In the genomic region with DNA sequence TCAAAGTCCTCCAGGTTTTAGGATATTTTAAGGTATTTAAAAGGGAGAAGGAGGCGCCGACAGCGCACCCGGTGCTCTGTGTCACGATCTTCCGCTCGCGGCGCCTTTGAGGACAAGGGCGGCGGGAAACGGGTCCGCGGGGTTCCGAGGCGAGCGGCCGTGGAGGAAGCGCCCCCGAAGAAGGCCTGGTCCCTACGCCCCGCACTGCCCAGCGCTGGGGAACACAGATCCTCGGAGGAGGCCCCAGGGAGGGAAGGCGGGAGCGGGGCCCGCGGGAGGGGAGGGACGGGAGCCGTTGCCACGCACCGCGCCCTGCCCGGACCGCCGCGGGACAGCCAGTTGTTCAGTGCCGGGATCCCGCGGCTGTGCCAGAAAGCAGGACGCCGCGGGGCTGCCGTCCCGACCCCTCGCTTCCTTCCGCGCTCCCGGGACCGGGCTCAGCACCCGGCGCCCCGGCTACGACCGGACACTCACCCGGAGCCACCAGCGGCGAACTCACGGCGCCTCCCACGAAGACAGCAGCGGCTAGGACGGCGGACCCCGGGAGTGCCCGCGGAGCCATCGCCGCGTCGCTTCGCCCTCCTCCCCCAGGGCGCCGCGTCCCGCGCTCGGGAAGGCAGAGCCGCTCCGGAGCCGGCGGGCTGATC, we compare ENCODE assay signal across 8 cellular contexts. TPM values are rescaled to one million over a fixed set of nuclear protein-coding genes. Genes with fewer than 3 reads are reported as not detected.
DNase-seq lines count a peak whose midpoint lies in the region; ATAC-seq and TF ChIP-seq lines count a peak whose summit lies in the region.

No MANE protein-coding gene starts in this region.

- peaks cover 13% of the 10 kb centered on the region for H3K4me1 Mint-ChIP-seq in Calu3 (ENCODE audit: low read depth, unreplicated experiment)

- H3K9me3 ChIP-seq in WERI-Rb-1 (ENCODE audit: severe bottlenecking) (no peaks in the 10 kb centered on the region), lung (ENCODE audit: control insufficient read depth in 2 of 2, insufficient read depth in 1 of 2, low read length in 1 of 2) (no peaks in the 10 kb centered on the region)

- no peaks in the 10 kb centered on the region for H3K9me3 Mint-ChIP-seq in Calu3 (ENCODE audit: low read depth, unreplicated experiment)

- H3K27me3 ChIP-seq in WERI-Rb-1 (ENCODE audit: insufficient read depth, low read depth, severe bottlenecking) (no peaks in the 10 kb centered on the region), lung (ENCODE audit: control insufficient read depth, insufficient read depth) (no peaks in the 10 kb centered on the region)

- intact Hi-C loops in Calu3 (cut with micrococcal nuclease; ENCODE audit: unreplicated experiment), result loop anchor here (5.0 kb wide), 1 partner anchor 84 kb away; no protein-coding TSS in a partner anchor

- H3K36me3 ChIP-seq in WERI-Rb-1 (no peaks in the 10 kb centered on the region), lung (ENCODE audit: control insufficient read depth in 2 of 2, insufficient read depth in 2 of 2, low read length in 2 of 2) (no peaks in the 10 kb centered on the region)

- H3K27me3 Mint-ChIP-seq in Calu3 (ENCODE audit: unreplicated experiment), result no peaks in the 10 kb centered on the region

- H3K4me1 ChIP-seq in lung (ENCODE audit: control insufficient read depth in 2 of 2, insufficient read depth in 2 of 2, low read length in 2 of 2), result peaks cover 0 to 22% of the 10 kb centered on the region in 2 donors

- TF ChIP-seq CTCF in Calu3 (IDR thresholded peaks at IDR 0.05; ENCODE audit: unreplicated experiment), result no peak
- TF ChIP-seq CTCF in WERI-Rb-1 (IDR thresholded peaks at IDR 0.05; ENCODE audit: low read depth, low read length), result no peak
- no peak for TF ChIP-seq CTCF in lung (IDR thresholded peaks at IDR 0.05; ENCODE audit: control extremely low read depth, extremely low read depth)

- H3K4me3 ChIP-seq in WERI-Rb-1 (ENCODE audit: low read depth, low read length) (peak overlapping the region; percentile 66), lung (peak overlapping the region; percentile 94)

- DNase-seq in Calu3 (no peak), WERI-Rb-1 (peak; percentile 51), lung (ENCODE audit: low spot score) (peak; percentile 48), NCI-H128 (lab: John Stamatoyannopoulos, UW; ENCODE audit: unreplicated experiment) (no peak)
- peak; percentile 16 to 22 for DNase-seq in stimulated activated CD8-positive, alpha-beta memory T cell treated with anti-CD3 and anti-CD28 coated beads, Interleukin-7, amount 100 ng/mL, for 1 hour (ENCODE audit: low read depth in 2 of 2)

- CTCF ChIA-PET in Calu3 (lab: Charles Lee), result interaction anchor here (0.5 to 0.9 kb wide), 4 partner anchors 10 to 931 kb away, joined by 3 to 5 read pairs (median 4); no protein-coding TSS in a partner anchor

- peak; percentile 17 for ATAC-seq in GM19452 (IDR thresholded peaks at IDR 0.05; ENCODE audit: unreplicated experiment)
- peak; percentile 11 for ATAC-seq in HG03571 (IDR thresholded peaks at IDR 0.05; ENCODE audit: unreplicated experiment)
- ATAC-seq in lung (ENCODE audit: insufficient read depth, low FRiP score), result peak; percentile 10

- peak overlapping the region; percentile 72 for H3K4me3 Mint-ChIP-seq in Calu3 (ENCODE audit: low read depth, unreplicated experiment)

- peak overlapping the region; percentile 69 for H3K27ac ChIP-seq in WERI-Rb-1
- peak overlapping the region; percentile 41 for H3K27ac ChIP-seq in cingulate gyrus (ENCODE audit: low read depth, low read length)
- H3K27ac ChIP-seq in lung (ENCODE audit: low read depth in 1 of 2, low read length in 1 of 2), result peak overlapping the region; percentile 99

- peaks cover 27% of the 10 kb centered on the region for H3K36me3 Mint-ChIP-seq in Calu3 (ENCODE audit: insufficient read depth, unreplicated experiment)

- peak overlapping the region; percentile 61 for H3K27ac Mint-ChIP-seq in Calu3 (ENCODE audit: unreplicated experiment)

- no TSS peak for BruUV-seq in Calu3 (replicated peaks; lab: Mats Ljungman, UMichigan)

- 0 to 1% methylated on average over 44 to 82 of the region's 82 CpGs for WGBS in lung, 2 donors

RNA-seq across cellular contexts. Expression of gene RELL1, which starts 0.3 kb away (rescaled TPM):
- total RNA-seq in Calu3 (2022) (15.4 and 18.2 TPM in 2 replicates), lung (10 to 100 TPM; 33.5 to 47.4 TPM)
- polyA plus RNA-seq in lung, result 1 to 10 TPM; 1.8 to 7.7 TPM

Comparison
In these comparisons a context has a peak if more than half of its experiments do, and no peak if none do; other contexts are left out.
1. DNase-seq: peak in WERI-Rb-1 (single experiment), lung (single experiment) and stimulated activated CD8-positive, alpha-beta memory T cell treated with anti-CD3 and anti-CD28 coated beads, Interleukin-7, amount 100 ng/mL, for 1 hour (2 of 2); none in Calu3 (single experiment) and NCI-H128 (single experiment).
2. H3K27ac ChIP-seq: peak in every context shown above with its lines; median percentile 99 in lung; 69 in WERI-Rb-1; 41 in cingulate gyrus.
3. Peak in every context shown above with its lines, with median percentiles within 50 percentile points of each other: ATAC-seq.